Comparison of ENCODE assay signal across 8 cellular contexts in the genomic region with DNA sequence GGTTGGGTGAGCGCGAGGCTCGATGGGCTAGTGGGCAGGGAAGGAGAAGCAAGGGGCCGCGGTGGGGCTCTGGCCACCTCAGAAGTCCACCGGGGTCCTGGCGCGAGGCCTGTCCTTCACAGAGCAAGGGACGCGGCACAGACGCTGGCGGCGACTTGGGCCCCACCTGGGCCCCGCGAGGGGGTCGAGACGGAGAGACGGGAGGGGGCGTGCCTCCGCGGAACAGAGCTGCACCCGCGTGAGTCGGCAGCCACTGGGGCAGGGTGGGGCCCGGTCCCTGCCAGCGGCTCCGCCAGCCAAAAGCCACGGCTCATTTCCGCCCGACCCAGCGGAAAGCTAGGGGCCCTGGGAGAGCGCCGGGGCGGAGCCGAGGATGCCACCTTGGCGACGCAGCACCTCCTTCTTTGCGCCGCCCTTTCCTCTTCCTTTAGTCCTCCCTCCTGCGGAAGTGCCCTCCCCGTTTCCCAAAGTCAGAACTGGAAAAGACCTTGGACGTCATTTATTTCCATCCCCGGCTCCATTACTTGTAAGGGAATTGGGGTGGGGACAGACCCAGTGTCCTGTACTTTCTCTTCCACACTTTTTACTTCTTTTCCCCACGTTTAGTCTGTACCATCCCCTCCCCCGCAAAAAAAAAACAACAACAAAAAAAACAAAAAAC. TPM values are rescaled to one million over a fixed set of nuclear protein-coding genes. Genes with fewer than 3 reads are reported as not detected.
DNase-seq lines count a peak whose midpoint lies in the region; ATAC-seq and TF ChIP-seq lines count a peak whose summit lies in the region.

Gene CUL7 (minus strand): TSS at position 307 of the 661 bp plus-strand sequence. CDS start 1,063 bp downstream, outside the sequence.

- H3K4me1 ChIP-seq in PC-9 (replicated peaks; ENCODE audit: insufficient read depth) (peaks cover 10% of the 10 kb centered on the region), mucosa of rectum (ENCODE audit: control insufficient read depth in 2 of 2, insufficient read depth in 2 of 2, low read length in 2 of 2) (peaks cover 14 to 25% of the 10 kb centered on the region in 2 donors)

- peak; percentile 91 for DNase-seq in DMS153 (lab: John Stamatoyannopoulos, UW)
- peak; percentile 95 for DNase-seq in KBM-7
- peak; percentile 85 to 92 for DNase-seq in PC-9
- peak; percentile 89 for DNase-seq in activated T-cell treated with anti-CD3 and anti-CD28 coated beads for 48 hours (ENCODE audit: low read depth)
- no peak for DNase-seq in epithelial cell of proximal tubule (ENCODE audit: low read depth)
- DNase-seq in stimulated activated CD8-positive, alpha-beta memory T cell treated with anti-CD3 and anti-CD28 coated beads, Interleukin-4, amount 100 ng/mL, for 4 hours (ENCODE audit: low read depth in 2 of 2, low spot score in 1 of 2), result peak; percentile 67 to 76

- peak within 1 kb of the TSS; percentile 89 for H3K4me3 ChIP-seq in PC-9
- peak within 1 kb of the TSS; percentile 72 for H3K4me3 ChIP-seq in epithelial cell of proximal tubule (ENCODE audit: low read depth, low read length)
- H3K4me3 ChIP-seq in mucosa of rectum (ENCODE audit: low read length in 2 of 2), result peak within 1 kb of the TSS; percentile 78 to 83

- H3K9me3 ChIP-seq in PC-9 (ENCODE audit: insufficient read depth, low read depth) (no peaks in the 10 kb centered on the region), mucosa of rectum (ENCODE audit: control insufficient read depth in 2 of 2, low read length in 2 of 2) (no peaks in the 10 kb centered on the region)

- H3K4me2 ChIP-seq in PC-9, result peak within 1 kb of the TSS; percentile 99

- H3K27me3 ChIP-seq in PC-9 (ENCODE audit: insufficient read depth, low read depth) (no peaks in the 10 kb centered on the region), mucosa of rectum (ENCODE audit: control insufficient read depth in 2 of 2, insufficient read depth in 2 of 2, low read length in 2 of 2) (no peaks in the 10 kb centered on the region)

- in situ Hi-C loops in KBM-7 (cut with MboI; ENCODE audit: low pct_unique_long_range_greater_than_20kb, low sequenced_read_pairs), result no loop called here

- CTCF ChIA-PET in PC-9 (lab: Charles Lee), result interaction anchor here (0.5 to 0.9 kb wide), 5 partner anchors 46 to 117 kb away, joined by 3 to 8 read pairs (median 5); no protein-coding TSS in a partner anchor

- no peaks in the 10 kb centered on the region for H3K9me2 ChIP-seq in PC-9 (ENCODE audit: insufficient read depth)

- BruUV-seq in PC-9 (replicated peaks; lab: Mats Ljungman, UMichigan), result no TSS peak

- H2AFZ ChIP-seq in PC-9, result peak within 1 kb of the TSS; percentile 91

- intact Hi-C loops in PC-9 (cut with micrococcal nuclease; ENCODE audit: unreplicated experiment), result no loop called here

- peak; percentile 83 for ATAC-seq in GM21576 (IDR thresholded peaks at IDR 0.05; ENCODE audit: unreplicated experiment)

- 0 out of 2 replicates have a peak, but pooled peaks have one; percentile 15 for TF ChIP-seq CTCF in PC-9 (conservative IDR thresholded peaks at IDR 0.05)
- TF ChIP-seq CTCF in epithelial cell of proximal tubule (conservative IDR thresholded peaks at IDR 0.05; ENCODE audit: low read depth, low read length), result no peak

- peak within 1 kb of the TSS; percentile 64 for H3K27ac ChIP-seq in PC-9
- peak within 1 kb of the TSS; percentile 86 to 88 for H3K27ac ChIP-seq in mucosa of rectum (ENCODE audit: low read depth in 2 of 2, low read length in 2 of 2)

- POLR2A ChIA-PET in PC-9 (lab: Charles Lee; ENCODE audit: unreplicated experiment), result interaction anchor here (0.5 to 1.0 kb wide), 7 partner anchors 69 to 1319 kb away, joined by 3 to 6 read pairs (median 4); partner anchors contain the start of genes ABCC10, CNPY3, PPP2R5D and SRF

- peaks cover 18% of the 10 kb centered on the region; the same call in 1 of the 2 replicates for H3F3A ChIP-seq in PC-9 (ENCODE audit: insufficient read depth, low read depth)

- peaks cover 36% of the 10 kb centered on the region for H3K79me2 ChIP-seq in PC-9 (ENCODE audit: low read depth)

- H4K20me1 ChIP-seq in PC-9 (ENCODE audit: insufficient read depth), result no peaks in the 10 kb centered on the region

- H3K36me3 ChIP-seq in PC-9 (ENCODE audit: low read depth) (peaks cover 3% of the 10 kb centered on the region; the same call in 1 of the 2 replicates), mucosa of rectum (ENCODE audit: control insufficient read depth in 2 of 2, insufficient read depth in 2 of 2, low read length in 2 of 2) (peaks cover 18 to 32% of the 10 kb centered on the region in 2 donors)

- peak within 1 kb of the TSS; percentile 95 to 97 for H3K9ac ChIP-seq in mucosa of rectum (ENCODE audit: low read depth in 1 of 2, low read length in 2 of 2)

RNA-seq across cellular contexts. Expression of gene CUL7, which starts in this region (rescaled TPM):
- total RNA-seq in PC-9 (2021) (22.8 and 32.4 TPM in 2 replicates), epithelial cell of proximal tubule (12.0 and 20.5 TPM in 2 replicates)
